In genomic region chr15:83846847-83847246, GRCh38 we compare ENCODE assay signal across 18 cellular contexts.
DNase-seq lines count a peak whose midpoint lies in the region; ATAC-seq and TF ChIP-seq lines count a peak whose summit lies in the region.
"Had no signal": no experiment of that assay in that cellular context is flagged by ENCODE, and none has a peak within 500 bp of the region (broad histone marks: within the 10 kb centered on the region; RNA-seq: fewer than 3 reads in every experiment).

No MANE protein-coding gene starts in this region.

- no peaks in the 10 kb centered on the region for H3K79me1 ChIP-seq in H9 (ENCODE audit: insufficient read depth, low read depth, low read length, poor library complexity, severe bottlenecking)

- BruUV-seq in mammary epithelial cell (replicated peaks; lab: Mats Ljungman, UMichigan) = no TSS peak

- H3K27ac Mint-ChIP-seq in H9 = no peak overlapping the region
- H3K27ac Mint-ChIP-seq: HFFc6 had no signal

- no peak overlapping the region for H4K5ac ChIP-seq in H9 (ENCODE audit: insufficient read length, low read depth, low read length)

- no peaks in the 10 kb centered on the region for H3K23me2 ChIP-seq in H9 (ENCODE audit: insufficient read length, low read depth, low read length, poor library complexity, severe bottlenecking)

- H4K20me1 ChIP-seq in mammary epithelial cell (ENCODE audit: insufficient read depth, low read length) = no peaks in the 10 kb centered on the region
- H4K20me1 ChIP-seq in H9 (ENCODE audit: control insufficient read depth, insufficient read depth, insufficient read length) = no peaks in the 10 kb centered on the region

- no peak overlapping the region for H3K56ac ChIP-seq in H9 (ENCODE audit: insufficient read length, low read depth, low read length)

- TF ChIP-seq CTCF in heart left ventricle (IDR thresholded peaks at IDR 0.05) (no peak), right atrium auricular region (IDR thresholded peaks at IDR 0.05) (no peak), mammary epithelial cell (conservative IDR thresholded peaks at IDR 0.05 in 1 of 2, IDR thresholded peaks at IDR 0.05 in 1 of 2; ENCODE audit: extremely low read depth in 1 of 2, insufficient read depth in 1 of 2, low read depth in 1 of 2, low read length in 2 of 2) (no peak), left lung (IDR thresholded peaks at IDR 0.05) (no peak), vagina (IDR thresholded peaks at IDR 0.05) (no peak), H9 (conservative IDR thresholded peaks at IDR 0.05) (no peak)

- H3K9me3 ChIP-seq in heart left ventricle (no peaks in the 10 kb centered on the region), right atrium auricular region (no peaks in the 10 kb centered on the region), mammary epithelial cell (replicated peaks; ENCODE audit: insufficient read depth, low read length) (no peaks in the 10 kb centered on the region), left lung (no peaks in the 10 kb centered on the region), vagina (no peaks in the 10 kb centered on the region), H9 (ENCODE audit: control insufficient read depth, low read depth, low read length) (no peaks in the 10 kb centered on the region)
- H3K9me3 ChIP-seq: A549, heart right ventricle had no signal

- CTCF ChIA-PET in mammary epithelial cell (lab: Charles Lee; ENCODE audit: low non-redundant PET) = interaction anchor here (0.6 kb wide), 1 partner anchor 1274 kb away, joined by 5 read pairs; no protein-coding TSS in a partner anchor

- H2BK20ac ChIP-seq in H9 (ENCODE audit: low read depth, low read length, poor library complexity, severe bottlenecking) = no peak overlapping the region

- H3K36me3 Mint-ChIP-seq in H9 (ENCODE audit: insufficient read depth in 1 of 3, low read depth in 3 of 3) = no peaks in the 10 kb centered on the region

- H3K18ac ChIP-seq in H9 (ENCODE audit: insufficient read length, low read depth, low read length) = no peak overlapping the region

- no peak overlapping the region for H4K8ac ChIP-seq in H9 (replicated peaks; ENCODE audit: insufficient read length, low read depth, low read length)

- H2AFZ ChIP-seq in mammary epithelial cell (ENCODE audit: low read depth, low read length) (no peak overlapping the region), H9 (ENCODE audit: low read length) (no peak overlapping the region)

- H3K4me1 ChIP-seq in heart left ventricle (peaks cover 0 to 84% (median 27%) of the 10 kb centered on the region in 12 donors), right atrium auricular region (peaks cover 0 to 37% of the 10 kb centered on the region in 2 donors), mammary epithelial cell (ENCODE audit: insufficient read depth, low read length) (peaks cover 51% of the 10 kb centered on the region), left lung (no peaks in the 10 kb centered on the region), vagina (peaks cover 27% of the 10 kb centered on the region), H9 (ENCODE audit: insufficient read depth, low read length) (no peaks in the 10 kb centered on the region)
- H3K4me1 ChIP-seq: A549 had no signal

- H3K9ac ChIP-seq in mammary epithelial cell (ENCODE audit: insufficient read depth, low read length) (no peak overlapping the region), H9 (ENCODE audit: extremely low read depth, insufficient read length, low read length) (no peak overlapping the region)

- 66 to 76% (median 71%) methylated on average over 3 of the region's 3 CpGs for WGBS in heart left ventricle, 4 donors
- WGBS in mammary epithelial cell (ENCODE audit: low coverage, missing lambda C conversion rate) = 89% methylated on average over 3 of the region's 3 CpGs
- no CpG with 5 or more reads among the region's 3 CpGs for WGBS in H9 (ENCODE audit: extremely low coverage, insufficient read length, low lambda C conversion rate)

- H3K4me2 ChIP-seq in mammary epithelial cell (ENCODE audit: insufficient read depth, low read depth, low read length) = no peak overlapping the region
- H3K4me2 ChIP-seq in H9 (ENCODE audit: insufficient read depth, insufficient read length, low read length) = no peak overlapping the region
- H3K4me2 ChIP-seq: A549 had no signal

- H3K4me3 ChIP-seq in heart left ventricle (no peak overlapping the region), right atrium auricular region (no peak overlapping the region), mammary epithelial cell (replicated peaks in 1 of 3; ENCODE audit: insufficient read depth in 1 of 3, low read depth in 2 of 3, low read length in 3 of 3) (no peak overlapping the region), left lung (no peak overlapping the region), vagina (no peak overlapping the region)
- H3K4me3 ChIP-seq: A549, cardiac muscle cell, heart right ventricle had no signal

- no peak overlapping the region for H2BK12ac ChIP-seq in H9 (ENCODE audit: insufficient read length, low read depth, low read length)

- intact Hi-C loops in heart left ventricle (cut with DNase I) (loop anchor here in 3 of 10 donors (5.0 to 10.0 kb wide), 2 partner anchors 190 to 192 kb away; partner anchors contain the start of gene ADAMTSL3 (in 2 of the 3)), mammary epithelial cell (cut with micrococcal nuclease) (no loop called here), left lung (cut with DNase I) (no loop called here), vagina (cut with DNase I) (no loop called here)

- H3K4me3 Mint-ChIP-seq in H9 = no peak overlapping the region
- H3K4me3 Mint-ChIP-seq: HFFc6 had no signal

- no peak for TF ChIP-seq POLR2A in heart left ventricle (IDR thresholded peaks at IDR 0.05)
- TF ChIP-seq POLR2A in vagina (IDR thresholded peaks at IDR 0.05) = no peak

- dilution Hi-C loops in mammary epithelial cell (cut with HindIII; ENCODE audit: low sequenced_read_pairs) = no loop called here

- no peak overlapping the region for H2BK15ac ChIP-seq in H9 (ENCODE audit: low read depth, low read length)

- 0 out of 4 replicates have a peak, but pooled peaks cover 0 to 2% of the 10 kb centered on the region in 2 experiments for H3K4me1 Mint-ChIP-seq in H9

- ATAC-seq in heart left ventricle (peak in 1 of 4 donors; percentile 33), left lung (peak; percentile 22)
- ATAC-seq: A549 had no signal

- H3K27ac ChIP-seq in heart left ventricle (peak overlapping the region in 9 of 12 donors; percentile 8 to 76 (median 50)), right atrium auricular region (peak overlapping the region in 1 of 2 donors; percentile 37), mammary epithelial cell (ENCODE audit: insufficient read depth, low read depth, low read length) (no peak overlapping the region), left lung (no peak overlapping the region), vagina (peak overlapping the region; percentile 25), H9 (ENCODE audit: insufficient read length, low read depth, low read length) (no peak overlapping the region)
- H3K27ac ChIP-seq: A549, cardiac muscle cell, HL-60 had no signal

- no peak overlapping the region for H3K14ac ChIP-seq in H9 (ENCODE audit: insufficient read depth, low read length)

- H3K27me3 ChIP-seq in heart left ventricle (no peaks in the 10 kb centered on the region), right atrium auricular region (no peaks in the 10 kb centered on the region), mammary epithelial cell (ENCODE audit: insufficient read depth, low read length) (no peaks in the 10 kb centered on the region), left lung (no peaks in the 10 kb centered on the region), vagina (no peaks in the 10 kb centered on the region), H9 (ENCODE audit: insufficient read depth, low read length) (no peaks in the 10 kb centered on the region)
- H3K27me3 ChIP-seq: heart right ventricle had no signal

- H3K4ac ChIP-seq in H9 (ENCODE audit: low read depth, low read length) = no peak overlapping the region

- DNase-seq in heart left ventricle = no peak
- DNase-seq in right atrium auricular region (ENCODE audit: low spot score) = no peak
- peak; percentile 45 for DNase-seq in mammary epithelial cell
- DNase-seq in left lung = no peak
- DNase-seq in vagina (ENCODE audit: extremely low spot score in 2 of 2) = peak in 1 of 2 donors; percentile 84
- no peak for DNase-seq in H9
- DNase-seq in cerebellar cortex (ENCODE audit: low spot score) = no peak
- no peak for DNase-seq in NCI-H2029 treated with DMSO at 0.1 percent for 48 hours (lab: John Stamatoyannopoulos, UW)
- DNase-seq: activated CD8-positive, alpha-beta memory T cell treated with anti-CD3 and anti-CD28 coated beads for 24 hours; activated gamma-delta T cell treated with Interleukin-2 at 50 U/mL for 16 hours; heart right ventricle; HFFc6; kidney glomerular epithelial cell; NCI-H2029; substantia nigra had no signal

- no peak overlapping the region for H2AK5ac ChIP-seq in H9 (ENCODE audit: insufficient read length, low read length)

- no peak overlapping the region for H3K23ac ChIP-seq in H9 (ENCODE audit: insufficient read length, low read depth, low read length)

- H4K91ac ChIP-seq in H9 (ENCODE audit: insufficient read length, low read depth, low read length) = no peak overlapping the region

- in situ Hi-C loops in mammary epithelial cell (cut with MboI; ENCODE audit: low sequenced_read_pairs in 2 of 2) = no loop called here

- no peak overlapping the region for H2BK5ac ChIP-seq in H9 (ENCODE audit: insufficient read length, low read length)

- no peaks in the 10 kb centered on the region for H3K9me3 Mint-ChIP-seq in H9

- H3T11ph ChIP-seq in H9 (ENCODE audit: low read length) = no peak overlapping the region

- no peaks in the 10 kb centered on the region for H3K36me3 ChIP-seq in heart left ventricle
- no peaks in the 10 kb centered on the region for H3K36me3 ChIP-seq in right atrium auricular region
- no peaks in the 10 kb centered on the region for H3K36me3 ChIP-seq in mammary epithelial cell (ENCODE audit: insufficient read depth, low read length)
- H3K36me3 ChIP-seq in left lung = no peaks in the 10 kb centered on the region
- no peaks in the 10 kb centered on the region for H3K36me3 ChIP-seq in vagina
- H3K36me3 ChIP-seq: cardiac muscle cell, heart right ventricle had no signal

- H3K27me3 Mint-ChIP-seq in H9 (ENCODE audit: low read depth) = no peaks in the 10 kb centered on the region

- H3K79me2 ChIP-seq in mammary epithelial cell (ENCODE audit: insufficient read depth, low read length) (no peaks in the 10 kb centered on the region), H9 (ENCODE audit: insufficient read depth, low read length) (0 out of 2 replicates have a peak, but pooled peaks cover 2% of the 10 kb centered on the region)

- H2BK120ac ChIP-seq in H9 (ENCODE audit: low read depth, low read length, poor library complexity, severe bottlenecking) = no peak overlapping the region

Comparison
In these comparisons a context has a peak if more than half of its experiments do, and no peak if none do; other contexts are left out.
1. H3K27ac ChIP-seq: peak in heart left ventricle (9 of 12) and vagina (single experiment); none in mammary epithelial cell (single experiment), left lung (0 of 2) and H9 (single experiment).